30 cellular contexts compared by ENCODE assay signal in the genomic region with DNA sequence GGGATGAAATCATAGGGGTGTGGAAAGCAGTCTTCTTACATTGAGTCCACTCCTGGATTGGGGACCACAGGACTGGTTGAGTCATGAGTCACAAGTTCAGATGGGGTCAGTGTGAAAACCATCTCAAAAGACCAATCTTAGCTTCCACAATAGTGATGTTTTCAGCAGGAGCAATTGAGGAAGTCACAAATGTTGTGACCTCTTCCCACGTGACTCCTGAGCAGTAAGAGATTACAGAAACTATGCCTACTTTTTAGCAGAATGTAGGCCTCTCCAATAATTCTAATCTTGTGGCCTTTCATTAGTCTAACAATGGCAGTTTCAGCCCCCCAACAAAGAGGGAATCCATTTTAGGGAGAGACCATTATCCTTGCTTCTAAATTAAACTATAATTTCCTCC.
"Had no signal": no experiment of that assay in that cellular context is flagged by ENCODE, and none has a peak within 500 bp of the region (broad histone marks: within the 10 kb centered on the region; RNA-seq: fewer than 3 reads in every experiment).

No MANE protein-coding gene starts in this region.

- H3K4me3 ChIP-seq: ascending aorta, cardiac muscle cell, colonic mucosa, Peyer's patch, SJSA1 had no signal

- H3K27ac ChIP-seq: ascending aorta, cardiac muscle cell, colonic mucosa, Peyer's patch, SJSA1 had no signal

- DNase-seq: activated CD4-positive, alpha-beta T cell treated with anti-CD3 and anti-CD28 coated beads for 36 hours; activated CD4-positive, alpha-beta T cell treated with anti-CD3 and anti-CD28 coated beads, Interleukin-2, amount 10 ng/mL, durations not matched to agents 7 days and 5 days; activated CD4-positive, alpha-beta T cell treated with anti-CD3 and anti-CD28 coated beads, Interleukin-2, amount 50 U/mL, for 48 hours; activated CD8-positive, alpha-beta T cell treated with anti-CD3 and anti-CD28 coated beads, Interleukin-2, amount 10 ng/mL, durations not matched to agents 7 days and 5 days; activated gamma-delta T cell; activated naive CD4-positive, alpha-beta T cell treated with Interleukin-2 at 50 U/mL for 16 hours; activated naive CD8-positive, alpha-beta T cell treated with anti-CD3 and anti-CD28 coated beads, Interleukin-2, amount 10 ng/mL, durations not matched to agents 7 days and 5 days; activated T-cell treated with anti-CD3 and anti-CD28 coated beads, Interleukin-2, amount 50 U/mL, for 24 hours; amygdala; colonic mucosa; NCI-H1105; NCI-H1417 treated with DMSO at 0.1 percent for 48 hours; NCI-H1694; NCI-H1930; NCI-H2081 treated with DMSO at 0.1 percent for 48 hours; NCI-H226; NCI-H446 treated with DMSO at 0.1 percent for 48 hours; NCI-H524; PC-3; Peyer's patch; RPMI8226; SHP77 treated with DMSO at 0.1 percent for 48 hours; SK-N-SH; SW 1271; T-helper 1 cell; T-helper 2 cell; T-helper 9 cell had no signal
